Comparison of ENCODE assay signal across 31 cellular contexts in genomic region chr1:185287451-185287850, GRCh38.
"Had no signal": no experiment of that assay in that cellular context is flagged by ENCODE, and none has a peak within 500 bp of the region (broad histone marks: within the 10 kb centered on the region; RNA-seq: fewer than 3 reads in every experiment).

No MANE protein-coding gene starts in this region.

- H3K27ac Mint-ChIP-seq: activated CD4-positive, alpha-beta memory T cell treated with anti-CD3 and anti-CD28 coated beads for 36 hours; activated naive CD4-positive, alpha-beta T cell treated with anti-CD3 and anti-CD28 coated beads, Interleukin-2, amount 10 ng/mL, durations not matched to agents 7 days and 5 days; activated naive CD8-positive, alpha-beta T cell; activated T-helper 1 cell treated with anti-CD3 and anti-CD28 coated beads, Interleukin-12 subunit alpha, Interleukin-12 subunit beta, Interleukin-2, Interleukin-4 antibody, amounts not matched to agents 30 ng/mL and 10 ng/mL and 1 ng/mL, durations not matched to agents 14 hours and 24 hours and 36 hours; IgD-negative memory B cell; T-cell had no signal

- H3K27me3 Mint-ChIP-seq: activated CD4-positive, alpha-beta memory T cell treated with anti-CD3 and anti-CD28 coated beads for 36 hours; activated naive CD4-positive, alpha-beta T cell treated with anti-CD3 and anti-CD28 coated beads, Interleukin-2, amount 10 ng/mL, durations not matched to agents 7 days and 5 days; activated naive CD8-positive, alpha-beta T cell; central memory CD8-positive, alpha-beta T cell; IgD-negative memory B cell; T-cell had no signal

- ATAC-seq: Panc1, T-cell had no signal

- DNase-seq: activated CD4-positive, alpha-beta memory T cell treated with anti-CD3 and anti-CD28 coated beads for 36 hours; activated CD4-positive, alpha-beta T cell treated with anti-CD3 and anti-CD28 coated beads, Interleukin-2, amount 50 U/mL, for 1 hour; activated effector memory CD4-positive, alpha-beta T cell treated with Interleukin-2 at 50 U/mL for 16 hours; activated naive CD4-positive, alpha-beta T cell treated with anti-CD3 and anti-CD28 coated beads, Interleukin-2, amount 10 ng/mL, durations not matched to agents 7 days and 5 days; activated T-cell treated with anti-CD3 and anti-CD28 coated beads, Interleukin-2, amount 50 U/mL, for 1 hour; amniotic stem cell; aorta; Kasumi-1; KG1; MG63; NCI-H1048; NCI-H1105 treated with DMSO at 0.1 percent for 48 hours; NCI-H1436; NCI-H1694; NCI-H1930; NCI-H2081 treated with DMSO at 0.1 percent for 48 hours; NCI-H345; NCI-H524 treated with DMSO at 0.1 percent for 48 hours; SHP77; SJCRH30; T-cell; T-helper 2 cell; T-helper 9 cell; WERI-Rb-1 had no signal

- H3K9me3 ChIP-seq: MG63 had no signal

- H3K4me3 Mint-ChIP-seq: activated CD4-positive, alpha-beta memory T cell treated with anti-CD3 and anti-CD28 coated beads for 36 hours; activated naive CD4-positive, alpha-beta T cell treated with anti-CD3 and anti-CD28 coated beads, Interleukin-2, amount 10 ng/mL, durations not matched to agents 7 days and 5 days; activated naive CD8-positive, alpha-beta T cell; activated T-helper 1 cell treated with anti-CD3 and anti-CD28 coated beads, Interleukin-12 subunit alpha, Interleukin-12 subunit beta, Interleukin-2, Interleukin-4 antibody, amounts not matched to agents 30 ng/mL and 10 ng/mL and 1 ng/mL, durations not matched to agents 14 hours and 24 hours and 36 hours; central memory CD8-positive, alpha-beta T cell; IgD-negative memory B cell; T-cell had no signal

- H3K27ac ChIP-seq: cardiac muscle cell, SJCRH30, SK-N-MC, WERI-Rb-1 had no signal

- H3K36me3 ChIP-seq: cardiac muscle cell, SJCRH30, WERI-Rb-1 had no signal

- H3K27me3 ChIP-seq: cardiac muscle cell, MG63, SJCRH30 had no signal

- H3K4me1 ChIP-seq: SJCRH30 had no signal

- H3K4me3 ChIP-seq: cardiac muscle cell, MG63, SJCRH30, SK-N-MC had no signal

- H3K9me3 Mint-ChIP-seq: activated T-helper 1 cell treated with anti-CD3 and anti-CD28 coated beads, Interleukin-12 subunit alpha, Interleukin-12 subunit beta, Interleukin-2, Interleukin-4 antibody, amounts not matched to agents 30 ng/mL and 10 ng/mL and 1 ng/mL, durations not matched to agents 14 hours and 24 hours and 36 hours; central memory CD8-positive, alpha-beta T cell; T-cell had no signal
